ENCODE assay signal across 9 cellular contexts in the genomic region with DNA sequence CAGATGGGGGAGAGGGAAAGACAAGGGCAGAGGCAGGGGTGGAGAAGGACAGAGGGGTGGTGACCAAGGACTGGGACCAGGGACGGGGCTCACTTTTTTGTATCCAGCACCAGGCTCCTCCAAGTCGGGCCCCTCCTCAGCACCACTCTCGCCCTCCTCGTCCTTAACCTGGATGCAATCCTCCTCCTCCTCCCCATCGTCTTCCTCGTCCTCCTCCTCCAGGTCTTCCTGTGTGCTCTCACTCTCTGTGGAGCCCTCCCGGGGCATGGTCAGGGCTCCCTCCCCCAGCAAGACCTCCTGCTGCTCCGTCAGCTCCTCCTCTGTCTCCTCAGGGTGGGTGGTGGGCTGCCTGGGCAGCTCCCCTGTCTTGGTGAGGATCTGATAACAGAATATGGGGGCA. TPM values are rescaled to one million over a fixed set of nuclear protein-coding genes. Genes with fewer than 3 reads are reported as not detected.
DNase-seq lines count a peak whose midpoint lies in the region; ATAC-seq and TF ChIP-seq lines count a peak whose summit lies in the region.
"Had no signal": no experiment of that assay in that cellular context is flagged by ENCODE, and none has a peak within 500 bp of the region (broad histone marks: within the 10 kb centered on the region; RNA-seq: fewer than 3 reads in every experiment).

No MANE protein-coding gene starts in this region.

- WGBS in esophagus muscularis mucosa: 59% methylated on average over 7 of the region's 8 CpGs
- 78 to 86% methylated on average over 8 of the region's 8 CpGs for WGBS in thyroid gland, 2 donors

- ATAC-seq in activated T-cell treated with anti-CD3 and anti-CD28 coated beads, Interleukin-2, amount 50 U/mL, for 72 hours (replicated peaks in 1 of 2): no peak
- ATAC-seq in stimulated activated memory B cell treated with anti-CD40 and anti-IgM and Interleukin-4, amounts not matched to agents 10 μg/mL and 1 μg/mL and 100 μg/mL, for 72 hours: no peak
- no peak for ATAC-seq in GM18858 (IDR thresholded peaks at IDR 0.05; ENCODE audit: unreplicated experiment)

- H3K36me3 ChIP-seq in esophagus muscularis mucosa (peaks cover 50 to 98% (median 91%) of the 10 kb centered on the region in 4 donors), thyroid gland (peaks cover 73 to 80% of the 10 kb centered on the region in 2 donors)

- peak overlapping the region in 3 of 4 donors; percentile 60 to 72 (median 66) for H3K27ac ChIP-seq in esophagus muscularis mucosa (replicated peaks in 1 of 4)
- H3K27ac ChIP-seq in thyroid gland: no peak overlapping the region

- no peaks in the 10 kb centered on the region for H3K27me3 ChIP-seq in esophagus muscularis mucosa
- H3K27me3 ChIP-seq in thyroid gland: no peaks in the 10 kb centered on the region

- no peaks in the 10 kb centered on the region for H3K27me3 Mint-ChIP-seq in activated T-cell treated with anti-CD3 and anti-CD28 coated beads, Interleukin-2, amount 50 U/mL, for 72 hours (ENCODE audit: low read depth)
- no peaks in the 10 kb centered on the region for H3K27me3 Mint-ChIP-seq in stimulated activated memory B cell treated with anti-CD40 and anti-IgM and Interleukin-4, amounts not matched to agents 10 μg/mL and 1 μg/mL and 100 μg/mL, for 72 hours
- H3K27me3 Mint-ChIP-seq: B cell had no signal

- peak overlapping the region; percentile 8 to 46 for H3K4me3 Mint-ChIP-seq in activated T-cell treated with anti-CD3 and anti-CD28 coated beads, Interleukin-2, amount 50 U/mL, for 72 hours
- no peak overlapping the region for H3K4me3 Mint-ChIP-seq in stimulated activated memory B cell treated with anti-CD40 and anti-IgM and Interleukin-4, amounts not matched to agents 10 μg/mL and 1 μg/mL and 100 μg/mL, for 72 hours
- H3K4me3 Mint-ChIP-seq: B cell had no signal

- DNase-seq in activated T-cell treated with anti-CD3 and anti-CD28 coated beads, Interleukin-2, amount 50 U/mL, for 72 hours: no peak
- DNase-seq in activated T-cell treated with anti-CD3 and anti-CD28 coated beads, Interleukin-2, amount 50 U/mL, for 1 hour: no peak
- DNase-seq in esophagus muscularis mucosa (ENCODE audit: extremely low spot score): no peak
- no peak for DNase-seq in thyroid gland
- DNase-seq: effector CD8-positive, alpha-beta T cell; NCI-H187 had no signal

- H3K36me3 Mint-ChIP-seq in activated T-cell treated with anti-CD3 and anti-CD28 coated beads, Interleukin-2, amount 50 U/mL, for 72 hours (ENCODE audit: insufficient read depth in 2 of 2): peaks cover 0 to 4% of the 10 kb centered on the region in 2 donors
- H3K36me3 Mint-ChIP-seq in stimulated activated memory B cell treated with anti-CD40 and anti-IgM and Interleukin-4, amounts not matched to agents 10 μg/mL and 1 μg/mL and 100 μg/mL, for 72 hours: peaks cover 54% of the 10 kb centered on the region

- TF ChIP-seq CTCF in esophagus muscularis mucosa (IDR thresholded peaks at IDR 0.05) (no peak), thyroid gland (IDR thresholded peaks at IDR 0.05) (no peak)

- H3K4me1 Mint-ChIP-seq in activated T-cell treated with anti-CD3 and anti-CD28 coated beads, Interleukin-2, amount 50 U/mL, for 72 hours (ENCODE audit: low read depth): peaks cover 22% of the 10 kb centered on the region
- H3K4me1 Mint-ChIP-seq in stimulated activated memory B cell treated with anti-CD40 and anti-IgM and Interleukin-4, amounts not matched to agents 10 μg/mL and 1 μg/mL and 100 μg/mL, for 72 hours: peaks cover 5% of the 10 kb centered on the region
- H3K4me1 Mint-ChIP-seq: B cell had no signal

- H3K9me3 ChIP-seq in esophagus muscularis mucosa: no peaks in the 10 kb centered on the region
- no peaks in the 10 kb centered on the region for H3K9me3 ChIP-seq in thyroid gland

- intact Hi-C loops in esophagus muscularis mucosa (cut with DNase I) (no loop called here), thyroid gland (cut with DNase I) (no loop called here)

- no peak for TF ChIP-seq EP300 in esophagus muscularis mucosa (IDR thresholded peaks at IDR 0.05)

- no peak overlapping the region for H3K4me3 ChIP-seq in esophagus muscularis mucosa
- no peak overlapping the region for H3K4me3 ChIP-seq in thyroid gland (replicated peaks in 1 of 3)

- H3K4me1 ChIP-seq in esophagus muscularis mucosa: peaks cover 5 to 24% (median 18%) of the 10 kb centered on the region in 4 donors
- no peaks in the 10 kb centered on the region for H3K4me1 ChIP-seq in thyroid gland

- H3K9me3 Mint-ChIP-seq in activated T-cell treated with anti-CD3 and anti-CD28 coated beads, Interleukin-2, amount 50 U/mL, for 72 hours: no peaks in the 10 kb centered on the region
- no peaks in the 10 kb centered on the region for H3K9me3 Mint-ChIP-seq in stimulated activated memory B cell treated with anti-CD40 and anti-IgM and Interleukin-4, amounts not matched to agents 10 μg/mL and 1 μg/mL and 100 μg/mL, for 72 hours

- TF ChIP-seq POLR2A in esophagus muscularis mucosa (IDR thresholded peaks at IDR 0.05; ENCODE audit: low read depth) (no peak), thyroid gland (IDR thresholded peaks at IDR 0.05) (no peak)

- no peak overlapping the region for H3K27ac Mint-ChIP-seq in activated T-cell treated with anti-CD3 and anti-CD28 coated beads, Interleukin-2, amount 50 U/mL, for 72 hours
- H3K27ac Mint-ChIP-seq in stimulated activated memory B cell treated with anti-CD40 and anti-IgM and Interleukin-4, amounts not matched to agents 10 μg/mL and 1 μg/mL and 100 μg/mL, for 72 hours: peak overlapping the region; percentile 49
- H3K27ac Mint-ChIP-seq: B cell had no signal

RNA-seq across cellular contexts. Expression of gene G6PC3, which starts 16.8 kb away (rescaled TPM):
- 10 to 100 TPM; 18.4 to 19.7 TPM for total RNA-seq in activated T-cell treated with anti-CD3 and anti-CD28 coated beads, Interleukin-2, amount 50 U/mL, for 72 hours
- 10 to 100 TPM; 23.9 to 37.5 (median 30.7) TPM for total RNA-seq in esophagus muscularis mucosa
- 100 to 1,000 TPM in 2 of 4 donors, 10 to 100 TPM in 2; 41.4 to 104 (median 80.8) TPM for total RNA-seq in thyroid gland

RNA-seq across cellular contexts. Expression of gene LSM12, which starts 20.8 kb away (rescaled TPM):
- 10 to 100 TPM; 46.0 to 52.8 TPM for total RNA-seq in activated T-cell treated with anti-CD3 and anti-CD28 coated beads, Interleukin-2, amount 50 U/mL, for 72 hours
- total RNA-seq in esophagus muscularis mucosa: 10 to 100 TPM; 37.8 to 59.2 (median 46.0) TPM
- total RNA-seq in thyroid gland: 10 to 100 TPM; 41.3 to 47.2 (median 43.8) TPM

RNA-seq across cellular contexts. Expression of gene HDAC5, which starts 36.1 kb away (rescaled TPM):
- total RNA-seq in activated T-cell treated with anti-CD3 and anti-CD28 coated beads, Interleukin-2, amount 50 U/mL, for 72 hours: 10 to 100 TPM; 34.7 to 37.8 TPM
- 100 to 1,000 TPM in 3 of 4 donors, 10 to 100 TPM in 1; 75.6 to 237 (median 130) TPM for total RNA-seq in esophagus muscularis mucosa
- 100 to 1,000 TPM in 2 of 4 donors, 10 to 100 TPM in 2; 69.5 to 142 (median 107) TPM for total RNA-seq in thyroid gland

RNA-seq across cellular contexts. Expression of gene HROB, which starts 54.4 kb away (rescaled TPM):
- total RNA-seq in activated T-cell treated with anti-CD3 and anti-CD28 coated beads, Interleukin-2, amount 50 U/mL, for 72 hours: 10 to 100 TPM; 20.7 to 27.8 TPM
- total RNA-seq in esophagus muscularis mucosa: 1 to 10 TPM; 1.7 to 4.6 (median 2.6) TPM
- 1 to 10 TPM in 1 of 4 donors, under 1 TPM in 3; 0.20 to 1.1 (median 0.30) TPM for total RNA-seq in thyroid gland

Comparison
In these comparisons a context has a peak if more than half of its experiments do, and no peak if none do; other contexts are left out.
1. H3K27ac ChIP-seq: peak in esophagus muscularis mucosa (3 of 4); none in thyroid gland (0 of 3).